Comparison of ENCODE assay signal across 1 cellular context in genomic region chr13:83877901-83878300, GRCh38.
TF ChIP-seq lines count a peak whose summit lies in the region.

No MANE protein-coding gene starts in this region.

TF ChIP-seq in H1, 55 proteins besides CTCF, POLR2A, EP300 and RAD21 (continued from another document):
- TF ChIP-seq, protein P1, sequence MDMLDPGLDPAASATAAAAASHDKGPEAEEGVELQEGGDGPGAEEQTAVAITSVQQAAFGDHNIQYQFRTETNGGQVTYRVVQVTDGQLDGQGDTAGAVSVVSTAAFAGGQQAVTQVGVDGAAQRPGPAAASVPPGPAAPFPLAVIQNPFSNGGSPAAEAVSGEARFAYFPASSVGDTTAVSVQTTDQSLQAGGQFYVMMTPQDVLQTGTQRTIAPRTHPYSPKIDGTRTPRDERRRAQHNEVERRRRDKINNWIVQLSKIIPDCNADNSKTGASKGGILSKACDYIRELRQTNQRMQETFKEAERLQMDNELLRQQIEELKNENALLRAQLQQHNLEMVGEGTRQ (IDR thresholded peaks at IDR 0.05; ENCODE audit: low read length), result no peak
- TF ChIP-seq TAF7 (optimal IDR thresholded peaks at IDR 0.05; ENCODE audit: borderline replicate concordance, low read depth, low read length) (no peak), ATF3 (IDR thresholded peaks at IDR 0.05; ENCODE audit: insufficient read depth, low read depth, low read length) (no peak), RNF2 (IDR thresholded peaks at IDR 0.05; ENCODE audit: borderline replicate concordance, low read depth, low read length, missing control alignments, poor library complexity, severe bottlenecking) (no peak)
